ENCODE assay signal across 8 cellular contexts in genomic region chr20:25281541-25281991, GRCh38. TPM values are rescaled to one million over a fixed set of nuclear protein-coding genes. Genes with fewer than 3 reads are reported as not detected.
DNase-seq lines count a peak whose midpoint lies in the region; ATAC-seq, FAIRE-seq and TF ChIP-seq lines count a peak whose summit lies in the region.

No MANE protein-coding gene starts in this region.

- no peak for FAIRE-seq in H54 (lab: Jason Lieb, UNC)

- intact Hi-C loops in left cardiac atrium (cut with DNase I), result no loop called here

- in situ Hi-C loops in G401 (cut with HindIII; ENCODE audit: low sequenced_read_pairs), result no loop called here

- DNase-seq in G401 (ENCODE audit: low spot score), result peak; percentile 67
- DNase-seq in LHCN-M2 (ENCODE audit: low read depth), result peak; percentile 75
- DNase-seq in left cardiac atrium, result peak; percentile 18
- DNase-seq in GM03348 (ENCODE audit: low spot score), result no peak
- no peak for DNase-seq in H54 (ENCODE audit: insufficient read length, low spot score)
- no peak for DNase-seq in stimulated activated naive CD4-positive, alpha-beta T cell (lab: John Stamatoyannopoulos, UW)
- DNase-seq in NCI-H774 (lab: John Stamatoyannopoulos, UW), result no peak

- ATAC-seq in GM21529 (IDR thresholded peaks at IDR 0.05; ENCODE audit: unreplicated experiment) (peak; percentile 82), left cardiac atrium (no peak)

- no peak for TF ChIP-seq POLR2A in H54 (IDR thresholded peaks at IDR 0.05; ENCODE audit: low read depth, low read length)

RNA-seq across cellular contexts. Expression of gene PYGB, which starts 33.7 kb away (rescaled TPM):
- total RNA-seq in G401 (2014; rRNA removed; shearing (Covaris generic)), result 48.4 and 63.3 TPM in 2 replicates
- 149 and 161 TPM in 2 replicates for total RNA-seq in LHCN-M2 (2014; rRNA removed)
- 77.3 TPM for polyA plus RNA-seq in LHCN-M2 (2012)
- total RNA-seq in left cardiac atrium, result 100 to 1,000 TPM; 103 to 152 TPM

Comparison
In these comparisons a context has a peak if more than half of its experiments do, and no peak if none do; other contexts are left out.
1. DNase-seq: peak in G401 (single experiment), LHCN-M2 (single experiment) and left cardiac atrium (single experiment); none in GM03348 (single experiment), H54 (single experiment), stimulated activated naive CD4-positive, alpha-beta T cell (0 of 6) and NCI-H774 (single experiment).